In the genomic region with DNA sequence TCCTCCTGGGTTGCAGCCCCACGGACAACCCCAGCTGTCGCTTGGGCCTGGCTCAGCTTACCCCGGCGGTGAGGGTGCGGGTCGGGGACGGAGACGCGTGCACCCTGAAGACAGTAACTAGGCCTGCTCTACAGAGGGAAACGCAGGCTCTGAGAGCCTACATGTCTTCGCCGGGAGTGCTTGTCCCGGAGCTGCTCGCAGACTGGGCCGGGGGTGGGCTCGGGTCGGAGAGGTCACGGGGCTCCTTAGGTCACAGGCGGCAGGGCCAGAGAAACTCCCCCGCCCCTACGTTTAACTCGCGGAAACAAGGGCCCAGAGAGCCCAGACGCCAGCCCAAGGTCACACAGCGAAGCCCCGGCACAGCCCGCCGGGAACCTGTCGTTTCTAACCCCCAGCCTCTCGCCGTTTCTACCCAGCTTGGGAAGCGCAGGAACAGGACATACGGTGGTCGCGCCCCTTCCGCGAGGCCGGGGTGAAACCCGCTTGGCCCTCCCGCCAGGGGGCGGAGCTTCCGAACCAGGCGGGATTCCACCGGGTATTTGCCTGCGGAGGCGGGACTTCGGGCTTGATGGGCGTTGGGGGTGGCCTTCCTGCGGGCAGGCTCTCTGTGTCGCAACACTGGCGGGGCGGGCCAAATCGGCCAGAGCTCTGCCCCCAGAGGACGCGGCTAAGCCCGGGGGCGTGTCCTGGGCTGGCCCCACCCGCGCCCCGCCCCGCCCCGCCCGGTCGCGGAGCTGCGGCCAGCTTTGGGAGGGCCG, we compare ENCODE assay signal across 8 cellular contexts. TPM values are rescaled to one million over a fixed set of nuclear protein-coding genes. Genes with fewer than 3 reads are reported as not detected.
DNase-seq lines count a peak whose midpoint lies in the region; ATAC-seq and TF ChIP-seq lines count a peak whose summit lies in the region.

A gene with protein sequence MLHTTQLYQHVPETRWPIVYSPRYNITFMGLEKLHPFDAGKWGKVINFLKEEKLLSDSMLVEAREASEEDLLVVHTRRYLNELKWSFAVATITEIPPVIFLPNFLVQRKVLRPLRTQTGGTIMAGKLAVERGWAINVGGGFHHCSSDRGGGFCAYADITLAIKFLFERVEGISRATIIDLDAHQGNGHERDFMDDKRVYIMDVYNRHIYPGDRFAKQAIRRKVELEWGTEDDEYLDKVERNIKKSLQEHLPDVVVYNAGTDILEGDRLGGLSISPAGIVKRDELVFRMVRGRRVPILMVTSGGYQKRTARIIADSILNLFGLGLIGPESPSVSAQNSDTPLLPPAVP (plus strand): TSS at position 725 of the 758 bp plus-strand sequence. CDS start 42 bp downstream, outside the sequence.

- TF ChIP-seq POLR2A in testis (IDR thresholded peaks at IDR 0.05) = peak; percentile 53

- H3K9me3 Mint-ChIP-seq in HFFc6 = no peaks in the 10 kb centered on the region
- no peaks in the 10 kb centered on the region for H3K9me3 Mint-ChIP-seq in activated naive CD4-positive, alpha-beta T cell treated with anti-CD3 and anti-CD28 coated beads, Interleukin-2, amount 50 U/mL, for 24 hours

- H3K27ac ChIP-seq in testis = peak within 1 kb of the TSS; percentile 88 to 92

- intact Hi-C loops in testis (cut with DNase I; ENCODE audit: low total_unique reads) = no loop called here

- H3K4me1 ChIP-seq in testis = peaks cover 6% of the 10 kb centered on the region

- H3K9me3 ChIP-seq in testis = no peaks in the 10 kb centered on the region

- peak; percentile 76 for TF ChIP-seq CTCF in HFFc6 (IDR thresholded peaks at IDR 0.05)
- TF ChIP-seq CTCF in omental fat pad (IDR thresholded peaks at IDR 0.05) = no peak
- peak; percentile 13 to 70 (median 70) for TF ChIP-seq CTCF in testis (IDR thresholded peaks at IDR 0.05)

- peaks cover 2% of the 10 kb centered on the region; the same call in 1 of the 2 replicates for H3K27me3 Mint-ChIP-seq in HFFc6 (ENCODE audit: insufficient read depth)
- H3K27me3 Mint-ChIP-seq in activated naive CD4-positive, alpha-beta T cell treated with anti-CD3 and anti-CD28 coated beads, Interleukin-2, amount 50 U/mL, for 24 hours = no peaks in the 10 kb centered on the region

- peak; percentile 99 for ATAC-seq in omental fat pad (ENCODE audit: low FRiP score)

- no peaks in the 10 kb centered on the region for H3K27me3 ChIP-seq in testis

- WGBS in testis, 2 donors = 0% methylated on average over 45 of the region's 67 CpGs; no CpG with 5 or more reads in 1 of the 2 donors

- H3K4me3 Mint-ChIP-seq in HFFc6 = peak within 1 kb of the TSS; percentile 92
- H3K4me3 Mint-ChIP-seq in activated naive CD4-positive, alpha-beta T cell treated with anti-CD3 and anti-CD28 coated beads, Interleukin-2, amount 50 U/mL, for 24 hours = peak within 1 kb of the TSS; percentile 90

- DNase-seq in GM04504 (ENCODE audit: low read depth) (peak; percentile 92), HFFc6 (peak; percentile 96), NAMALWA (ENCODE audit: low spot score) (peak; percentile 97), SK-N-DZ (ENCODE audit: low spot score) (peak; percentile 98), glomerular endothelial cell (ENCODE audit: extremely low read depth, low read depth, low spot score) (peak; percentile 50), omental fat pad (ENCODE audit: low spot score) (peak; percentile 87), testis (peak; percentile 99)

- H3K36me3 Mint-ChIP-seq in HFFc6 (ENCODE audit: low read depth) = no peaks in the 10 kb centered on the region
- no peaks in the 10 kb centered on the region for H3K36me3 Mint-ChIP-seq in activated naive CD4-positive, alpha-beta T cell treated with anti-CD3 and anti-CD28 coated beads, Interleukin-2, amount 50 U/mL, for 24 hours

- peak within 1 kb of the TSS; percentile 86 for H3K27ac Mint-ChIP-seq in HFFc6
- H3K27ac Mint-ChIP-seq in activated naive CD4-positive, alpha-beta T cell treated with anti-CD3 and anti-CD28 coated beads, Interleukin-2, amount 50 U/mL, for 24 hours = peak within 1 kb of the TSS; percentile 86

- H3K4me1 Mint-ChIP-seq in HFFc6 (ENCODE audit: low read depth) = peaks cover 26% of the 10 kb centered on the region
- H3K4me1 Mint-ChIP-seq in activated naive CD4-positive, alpha-beta T cell treated with anti-CD3 and anti-CD28 coated beads, Interleukin-2, amount 50 U/mL, for 24 hours = peaks cover 13% of the 10 kb centered on the region

- peak within 1 kb of the TSS; percentile 76 to 92 for H3K4me3 ChIP-seq in testis

- H3K36me3 ChIP-seq in testis (ENCODE audit: low read depth, missing control alignments) = no peaks in the 10 kb centered on the region

RNA-seq across cellular contexts. Expression of the gene that starts here (rescaled TPM):
- total RNA-seq in HFFc6 (2021; fragmentation: NEBNext Ultra II Directional; extraction: Animal tissue kit (Norgen Biotek cat#: 25700)) = 10 to 100 TPM in 2 of 6 experiments, 1 to 10 TPM in 4; 8.0 to 12.4 (median 9.1) TPM
- 11.6 and 11.8 TPM in 2 replicates for polyA plus RNA-seq in SK-N-DZ (2014; cell fraction: cytosol; rRNA removed)
- polyA plus RNA-seq in SK-N-DZ (2014; cell fraction: nucleus; rRNA removed) = 5.2 and 6.3 TPM in 2 replicates
- total RNA-seq in glomerular endothelial cell = 8.0 and 11.8 TPM in 2 replicates
- total RNA-seq in omental fat pad = 10 to 100 TPM in 1 of 4 donors, 1 to 10 TPM in 3; 5.9 to 22.2 (median 9.3) TPM
- total RNA-seq in testis = 10 to 100 TPM; 33.1 to 81.9 TPM
- 97.7 TPM for polyA plus RNA-seq in testis (ENCODE audit: insufficient read depth, low read depth, low replicate concordance)

Comparison
In these comparisons a context has a peak if more than half of its experiments do, and no peak if none do; other contexts are left out.
1. Peak in every context shown above with its lines: DNase-seq, ATAC-seq, H3K4me3 ChIP-seq and H3K27ac ChIP-seq.
2. CTCF ChIP-seq: peak in HFFc6 (single experiment) and testis (3 of 3); none in omental fat pad (0 of 3).